ENCODE assay signal across 8 cellular contexts in the genomic region with DNA sequence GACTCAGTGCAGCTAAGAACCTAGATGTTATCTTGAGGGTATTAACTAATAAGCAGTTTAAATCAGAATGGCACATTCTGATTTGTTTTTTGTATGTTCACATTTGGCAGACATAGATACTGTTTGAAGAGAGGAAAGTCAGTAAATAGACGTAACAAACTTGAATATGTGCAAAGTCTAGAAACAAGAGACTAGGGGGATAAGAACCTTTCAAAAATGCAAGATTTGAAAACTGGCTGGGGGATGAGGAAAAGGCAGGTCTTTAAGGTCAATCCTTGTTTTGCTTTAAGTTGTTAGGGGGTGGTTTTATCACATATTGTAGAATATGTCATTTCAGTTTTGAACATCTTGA.
A peak's percentile ranks its signal among the peaks of the same experiment; 100 is the strongest.
DNase-seq lines count a peak whose midpoint lies in the region; ATAC-seq and TF ChIP-seq lines count a peak whose summit lies in the region.
"Not testable (repeated sequence)": the region's sequence is repeated elsewhere in the genome, so short reads cannot be mapped to it uniquely, and the experiment has no call there.

No MANE protein-coding gene starts in this region.

- CTCF ChIA-PET in mammary epithelial cell (lab: Charles Lee; ENCODE audit: low non-redundant PET): not testable (repeated sequence)

- intact Hi-C loops in mammary epithelial cell (cut with micrococcal nuclease); heart left ventricle (cut with DNase I): not testable (repeated sequence)

- dilution Hi-C loops in mammary epithelial cell (cut with HindIII; ENCODE audit: low sequenced_read_pairs): not testable (repeated sequence)

- H3K27ac Mint-ChIP-seq in activated T-cell treated with anti-CD3 and anti-CD28 coated beads, Interleukin-2, amount 50 U/mL, for 24 hours; natural killer cell treated with Interleukin-12 subunit alpha and Interleukin-12 subunit beta and Interleukin-15 and Interleukin-18, amount 100 ng/mL, for 72 hours: not testable (repeated sequence)
- H3K27ac Mint-ChIP-seq in stimulated activated memory B cell treated with anti-CD40 and anti-IgM and Interleukin-4, amounts not matched to agents 10 μg/mL and 1 μg/mL and 100 μg/mL, for 72 hours: peak overlapping the region; percentile 70

- in situ Hi-C loops in mammary epithelial cell (cut with MboI; ENCODE audit: low sequenced_read_pairs in 2 of 2): not testable (repeated sequence)

- H3K36me3 Mint-ChIP-seq in activated T-cell treated with anti-CD3 and anti-CD28 coated beads, Interleukin-2, amount 50 U/mL, for 24 hours (ENCODE audit: low read depth); natural killer cell treated with Interleukin-12 subunit alpha and Interleukin-12 subunit beta and Interleukin-15 and Interleukin-18, amount 100 ng/mL, for 72 hours; stimulated activated memory B cell treated with anti-CD40 and anti-IgM and Interleukin-4, amounts not matched to agents 10 μg/mL and 1 μg/mL and 100 μg/mL, for 72 hours: not testable (repeated sequence)

- not testable (repeated sequence) for DNase-seq in SJCRH30; activated T-cell treated with anti-CD3 and anti-CD28 coated beads, Interleukin-2, amount 50 U/mL, for 24 hours; heart left ventricle; natural killer cell treated with Interleukin-12 subunit alpha and Interleukin-12 subunit beta and Interleukin-15 and Interleukin-18, amount 100 ng/mL, for 72 hours (ENCODE audit: low spot score)
- DNase-seq in mammary epithelial cell: peak; percentile 0

- not testable (repeated sequence) for H3K4me1 Mint-ChIP-seq in activated T-cell treated with anti-CD3 and anti-CD28 coated beads, Interleukin-2, amount 50 U/mL, for 24 hours (ENCODE audit: low read depth); natural killer cell treated with Interleukin-12 subunit alpha and Interleukin-12 subunit beta and Interleukin-15 and Interleukin-18, amount 100 ng/mL, for 72 hours (ENCODE audit: low read depth in 2 of 2); stimulated activated memory B cell treated with anti-CD40 and anti-IgM and Interleukin-4, amounts not matched to agents 10 μg/mL and 1 μg/mL and 100 μg/mL, for 72 hours

- peak overlapping the region; percentile 57 for H3K4me3 Mint-ChIP-seq in activated T-cell treated with anti-CD3 and anti-CD28 coated beads, Interleukin-2, amount 50 U/mL, for 24 hours
- peak overlapping the region; percentile 55 for H3K4me3 Mint-ChIP-seq in natural killer cell treated with Interleukin-12 subunit alpha and Interleukin-12 subunit beta and Interleukin-15 and Interleukin-18, amount 100 ng/mL, for 72 hours
- H3K4me3 Mint-ChIP-seq in stimulated activated memory B cell treated with anti-CD40 and anti-IgM and Interleukin-4, amounts not matched to agents 10 μg/mL and 1 μg/mL and 100 μg/mL, for 72 hours: peak overlapping the region; percentile 76

- WGBS in HUES64: 36% methylated on average over 1 of the region's 1 CpG
- no CpG with 5 or more reads among the region's 1 CpG for WGBS in mammary epithelial cell (ENCODE audit: low coverage, missing lambda C conversion rate)
- 16 to 41% (median 18%) methylated on average over 1 of the region's 1 CpG for WGBS in heart left ventricle, 4 donors

- BruUV-seq in mammary epithelial cell (replicated peaks; lab: Mats Ljungman, UMichigan): not testable (repeated sequence)

- H3K27me3 Mint-ChIP-seq in activated T-cell treated with anti-CD3 and anti-CD28 coated beads, Interleukin-2, amount 50 U/mL, for 24 hours: peaks cover 29% of the 10 kb centered on the region
- peaks cover 15 to 33% of the 10 kb centered on the region in 2 donors for H3K27me3 Mint-ChIP-seq in natural killer cell treated with Interleukin-12 subunit alpha and Interleukin-12 subunit beta and Interleukin-15 and Interleukin-18, amount 100 ng/mL, for 72 hours
- H3K27me3 Mint-ChIP-seq in stimulated activated memory B cell treated with anti-CD40 and anti-IgM and Interleukin-4, amounts not matched to agents 10 μg/mL and 1 μg/mL and 100 μg/mL, for 72 hours: peaks cover 36% of the 10 kb centered on the region

- H3K9me3 Mint-ChIP-seq in activated T-cell treated with anti-CD3 and anti-CD28 coated beads, Interleukin-2, amount 50 U/mL, for 24 hours; natural killer cell treated with Interleukin-12 subunit alpha and Interleukin-12 subunit beta and Interleukin-15 and Interleukin-18, amount 100 ng/mL, for 72 hours; stimulated activated memory B cell treated with anti-CD40 and anti-IgM and Interleukin-4, amounts not matched to agents 10 μg/mL and 1 μg/mL and 100 μg/mL, for 72 hours: not testable (repeated sequence)

- H3K4me2 ChIP-seq in mammary epithelial cell (ENCODE audit: insufficient read depth, low read depth, low read length): not testable (repeated sequence)

- not testable (repeated sequence) for H3K79me2 ChIP-seq in mammary epithelial cell (ENCODE audit: insufficient read depth, low read length)

- H2AFZ ChIP-seq in mammary epithelial cell (ENCODE audit: low read depth, low read length): not testable (repeated sequence)

- H3K4me3 ChIP-seq in HUES64 (ENCODE audit: low read length) (peak overlapping the region; percentile 49), SJCRH30 (peak overlapping the region; percentile 43), heart left ventricle (peak overlapping the region in 11 of 12 donors; percentile 24 to 60 (median 53))
- not testable (repeated sequence) for H3K4me3 ChIP-seq in mammary epithelial cell (replicated peaks in 1 of 3; ENCODE audit: insufficient read depth in 1 of 3, low read depth in 2 of 3, low read length in 3 of 3)

- not testable (repeated sequence) for TF ChIP-seq POLR2A in heart left ventricle (IDR thresholded peaks at IDR 0.05)

- H4K20me1 ChIP-seq in mammary epithelial cell (ENCODE audit: insufficient read depth, low read length): not testable (repeated sequence)

- ATAC-seq in heart left ventricle; natural killer cell treated with Interleukin-12 subunit alpha and Interleukin-12 subunit beta and Interleukin-15 and Interleukin-18, amount 100 ng/mL, for 72 hours; stimulated activated memory B cell treated with anti-CD40 and anti-IgM and Interleukin-4, amounts not matched to agents 10 μg/mL and 1 μg/mL and 100 μg/mL, for 72 hours: not testable (repeated sequence)

- H3K9ac ChIP-seq in HUES64 (ENCODE audit: low read depth, low read length); mammary epithelial cell (ENCODE audit: insufficient read depth, low read length): not testable (repeated sequence)

- H3K27ac ChIP-seq in 22Rv1: 0 out of 2 replicates have a peak overlapping the region, but pooled peaks have one; percentile 35
- not testable (repeated sequence) for H3K27ac ChIP-seq in HUES64 (ENCODE audit: low read depth, low read length); SJCRH30; mammary epithelial cell (ENCODE audit: insufficient read depth, low read depth, low read length); heart left ventricle

- H3K36me3 ChIP-seq in HUES64 (ENCODE audit: insufficient read depth, low read length); SJCRH30; mammary epithelial cell (ENCODE audit: insufficient read depth, low read length); heart left ventricle: not testable (repeated sequence)

- peaks cover 51% of the 10 kb centered on the region for H3K27me3 ChIP-seq in HUES64 (ENCODE audit: insufficient read depth, low read length)
- H3K27me3 ChIP-seq in SJCRH30; mammary epithelial cell (ENCODE audit: insufficient read depth, low read length): not testable (repeated sequence)
- H3K27me3 ChIP-seq in heart left ventricle: peaks cover 0 to 37% (median 22%) of the 10 kb centered on the region in 9 donors

- not testable (repeated sequence) for TF ChIP-seq CTCF in 22Rv1 (IDR thresholded peaks at IDR 0.05); mammary epithelial cell (conservative IDR thresholded peaks at IDR 0.05 in 1 of 2, IDR thresholded peaks at IDR 0.05 in 1 of 2; ENCODE audit: extremely low read depth in 1 of 2, insufficient read depth in 1 of 2, low read depth in 1 of 2, low read length in 2 of 2); heart left ventricle (IDR thresholded peaks at IDR 0.05)

- not testable (repeated sequence) for H3K9me3 ChIP-seq in HUES64 (ENCODE audit: insufficient read depth, low read depth, low read length); SJCRH30 (replicated peaks); mammary epithelial cell (replicated peaks; ENCODE audit: insufficient read depth, low read length); heart left ventricle

- H3K4me1 ChIP-seq in HUES64 (ENCODE audit: insufficient read depth, low read length); SJCRH30; mammary epithelial cell (ENCODE audit: insufficient read depth, low read length): not testable (repeated sequence)
- H3K4me1 ChIP-seq in heart left ventricle: peaks cover 0 to 14% (median 6%) of the 10 kb centered on the region in 12 donors
